ENCODE assay signal across 11 cellular contexts in the genomic region with DNA sequence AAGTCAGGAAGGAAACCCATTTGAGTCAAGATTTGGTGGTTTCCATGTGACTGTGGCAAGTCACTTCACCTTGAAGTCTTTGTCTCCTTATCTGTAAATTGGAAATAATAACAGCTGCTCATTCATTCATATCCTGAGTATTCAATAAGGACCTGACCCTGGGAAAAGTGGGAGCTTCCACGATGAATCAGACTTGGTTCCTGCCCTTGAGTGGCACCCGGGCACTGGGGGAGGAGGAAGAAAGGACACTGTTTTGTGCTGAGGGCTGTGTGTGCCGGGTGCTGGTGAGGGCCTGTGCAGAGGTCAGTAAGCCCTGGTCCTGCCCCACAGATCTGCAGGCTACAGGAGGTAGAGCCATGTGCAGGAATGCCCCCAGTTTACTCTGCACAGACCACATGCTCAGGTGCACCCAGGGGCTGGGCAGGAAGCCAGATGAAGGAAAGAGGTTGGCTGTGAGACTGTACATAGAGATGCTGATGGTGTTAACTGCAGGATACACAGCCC. TPM values are rescaled to one million over a fixed set of nuclear protein-coding genes. Genes with fewer than 3 reads are reported as not detected.
DNase-seq lines count a peak whose midpoint lies in the region; ATAC-seq and TF ChIP-seq lines count a peak whose summit lies in the region.
"Had no signal": no experiment of that assay in that cellular context is flagged by ENCODE, and none has a peak within 500 bp of the region (broad histone marks: within the 10 kb centered on the region; RNA-seq: fewer than 3 reads in every experiment).

No MANE protein-coding gene starts in this region.

- no peak overlapping the region for H3K9ac ChIP-seq in neural progenitor cell

- H3K36me3 ChIP-seq in OCI-LY7 (ENCODE audit: insufficient read depth, low read length) (no peaks in the 10 kb centered on the region), esophagus muscularis mucosa (peaks cover 0 to 11% (median 3%) of the 10 kb centered on the region in 4 donors), neural progenitor cell (no peaks in the 10 kb centered on the region)

- H3K4me2 ChIP-seq in OCI-LY7 (ENCODE audit: low read length) (no peak overlapping the region), neural progenitor cell (no peak overlapping the region)

- DNase-seq in Caki2 (ENCODE audit: low read depth): peak; percentile 82
- DNase-seq in OCI-LY7 (ENCODE audit: low spot score): peak; percentile 25
- no peak for DNase-seq in esophagus muscularis mucosa (ENCODE audit: extremely low spot score)
- no peak for DNase-seq in neural progenitor cell (ENCODE audit: low spot score)
- DNase-seq in activated CD4-positive, alpha-beta T cell treated with anti-CD3 and anti-CD28 coated beads, Interleukin-2, amount 50 U/mL, for 1 hour: no peak
- DNase-seq: activated naive CD4-positive, alpha-beta T cell treated with anti-CD3 and anti-CD28 coated beads for 36 hours; immature natural killer cell; T-helper 2 cell had no signal

- H3K4me1 ChIP-seq in OCI-LY7 (ENCODE audit: insufficient read depth, low read length, poor library complexity, severe bottlenecking) (peaks cover 30% of the 10 kb centered on the region), esophagus muscularis mucosa (peaks cover 87 to 99% (median 96%) of the 10 kb centered on the region in 4 donors), neural progenitor cell (peaks cover 28% of the 10 kb centered on the region)

- WGBS in esophagus muscularis mucosa: 43% methylated on average over 3 of the region's 3 CpGs

- in situ Hi-C loops in Caki2 (cut with HindIII; ENCODE audit: low pct_unique_long_range_greater_than_20kb, low sequenced_read_pairs): no loop called here

- H2AFZ ChIP-seq in OCI-LY7 (ENCODE audit: low read length) (no peak overlapping the region), neural progenitor cell (replicated peaks) (no peak overlapping the region)

- H3K27ac ChIP-seq in OCI-LY7 (ENCODE audit: low read depth, low read length, poor library complexity, severe bottlenecking) (no peak overlapping the region), esophagus muscularis mucosa (replicated peaks in 1 of 4) (peak overlapping the region; percentile 59 to 76 (median 68)), neural progenitor cell (no peak overlapping the region)

- H3K27ac Mint-ChIP-seq in neural progenitor cell: peak overlapping the region; percentile 62
- H3K27ac Mint-ChIP-seq: activated naive CD4-positive, alpha-beta T cell treated with anti-CD3 and anti-CD28 coated beads for 36 hours; immature natural killer cell had no signal

- CTCF ChIA-PET in OCI-LY7 (lab: Charles Lee; ENCODE audit: unreplicated experiment): no interaction called here

- no peaks in the 10 kb centered on the region for H3K9me3 Mint-ChIP-seq in neural progenitor cell
- H3K9me3 Mint-ChIP-seq: activated naive CD4-positive, alpha-beta T cell treated with anti-CD3 and anti-CD28 coated beads for 36 hours; immature natural killer cell had no signal

- H3K79me2 ChIP-seq in OCI-LY7 (ENCODE audit: insufficient read depth, low read depth, low read length) (no peaks in the 10 kb centered on the region), neural progenitor cell (ENCODE audit: low read depth) (peaks cover 97% of the 10 kb centered on the region)

- BruUV-seq in OCI-LY7 (replicated peaks; lab: Mats Ljungman, UMichigan): no TSS peak

- H3K27me3 ChIP-seq in esophagus muscularis mucosa (no peaks in the 10 kb centered on the region), neural progenitor cell (no peaks in the 10 kb centered on the region)

- H3K9me3 ChIP-seq in OCI-LY7 (ENCODE audit: low read length): no peaks in the 10 kb centered on the region
- H3K9me3 ChIP-seq in esophagus muscularis mucosa: no peaks in the 10 kb centered on the region
- H3K9me3 ChIP-seq in neural progenitor cell (ENCODE audit: low read depth): no peaks in the 10 kb centered on the region

- H3K36me3 Mint-ChIP-seq in neural progenitor cell: no peaks in the 10 kb centered on the region
- H3K36me3 Mint-ChIP-seq: immature natural killer cell had no signal

- H3K4me3 ChIP-seq in OCI-LY7 (ENCODE audit: low read depth, low read length, poor library complexity, severe bottlenecking) (no peak overlapping the region), esophagus muscularis mucosa (no peak overlapping the region), neural progenitor cell (no peak overlapping the region)

- TF ChIP-seq EP300 in esophagus muscularis mucosa (IDR thresholded peaks at IDR 0.05): no peak

- peaks cover 2% of the 10 kb centered on the region for H3K27me3 Mint-ChIP-seq in neural progenitor cell (ENCODE audit: insufficient read depth, low read depth)

- H3K9me2 ChIP-seq in OCI-LY7 (ENCODE audit: insufficient read depth, low read length): no peaks in the 10 kb centered on the region

- TF ChIP-seq CTCF in OCI-LY7 (conservative IDR thresholded peaks at IDR 0.05; ENCODE audit: low read length) (no peak), esophagus muscularis mucosa (IDR thresholded peaks at IDR 0.05) (no peak), neural progenitor cell (IDR thresholded peaks at IDR 0.05) (no peak)

- H4K20me1 ChIP-seq in OCI-LY7 (ENCODE audit: insufficient read depth, low read length): peaks cover 4% of the 10 kb centered on the region; the same call in 1 of the 2 replicates
- H4K20me1 ChIP-seq in neural progenitor cell (ENCODE audit: low read depth): peaks cover 73% of the 10 kb centered on the region

- H3K4me3 Mint-ChIP-seq in neural progenitor cell: no peak overlapping the region
- H3K4me3 Mint-ChIP-seq: activated naive CD4-positive, alpha-beta T cell treated with anti-CD3 and anti-CD28 coated beads for 36 hours; immature natural killer cell had no signal

- intact Hi-C loops in OCI-LY7 (cut with micrococcal nuclease; ENCODE audit: unreplicated experiment): no loop called here
- intact Hi-C loops in esophagus muscularis mucosa (cut with DNase I): no loop called here

- peaks cover 64% of the 10 kb centered on the region for H3K4me1 Mint-ChIP-seq in neural progenitor cell
- H3K4me1 Mint-ChIP-seq: immature natural killer cell had no signal

- POLR2A ChIA-PET in OCI-LY7 (lab: Charles Lee): no interaction called here

- ATAC-seq in GM19324 (IDR thresholded peaks at IDR 0.05; ENCODE audit: low FRiP score, unreplicated experiment) (no peak), GM21576 (IDR thresholded peaks at IDR 0.05; ENCODE audit: unreplicated experiment) (no peak), GM21367 (IDR thresholded peaks at IDR 0.05; ENCODE audit: unreplicated experiment) (no peak)

- no peak for TF ChIP-seq POLR2A in esophagus muscularis mucosa (IDR thresholded peaks at IDR 0.05; ENCODE audit: low read depth)

- peaks cover 25% of the 10 kb centered on the region for H3F3A ChIP-seq in neural progenitor cell (ENCODE audit: low read depth)

RNA-seq across cellular contexts. Expression of a gene that starts 6.8 kb away (rescaled TPM):
- 42.3 and 58.2 TPM in 2 replicates for total RNA-seq in Caki2 (2014; rRNA removed; shearing (Covaris generic); ENCODE audit: low replicate concordance)
- total RNA-seq in OCI-LY7 (2014; rRNA removed; shearing (Covaris generic)): 8.8 and 9.5 TPM in 2 replicates
- total RNA-seq in OCI-LY7 (2022) (26.6 and 28.4 TPM in 2 replicates), esophagus muscularis mucosa (100 to 1,000 TPM in 1 of 4 donors, 10 to 100 TPM in 3; 48.2 to 113 (median 74.5) TPM), neural progenitor cell (ENCODE audit: low replicate concordance) (22.9 and 45.6 TPM in 2 replicates)

Comparison
In these comparisons a context has a peak if more than half of its experiments do, and no peak if none do; other contexts are left out.
1. DNase-seq: peak in Caki2 (single experiment) and OCI-LY7 (single experiment); none in esophagus muscularis mucosa (single experiment), neural progenitor cell (single experiment) and activated CD4-positive, alpha-beta T cell treated with anti-CD3 and anti-CD28 coated beads, Interleukin-2, amount 50 U/mL, for 1 hour (single experiment).
2. H3K27ac ChIP-seq: peak in esophagus muscularis mucosa (4 of 4); none in OCI-LY7 (single experiment) and neural progenitor cell (single experiment).